In the genomic region with DNA sequence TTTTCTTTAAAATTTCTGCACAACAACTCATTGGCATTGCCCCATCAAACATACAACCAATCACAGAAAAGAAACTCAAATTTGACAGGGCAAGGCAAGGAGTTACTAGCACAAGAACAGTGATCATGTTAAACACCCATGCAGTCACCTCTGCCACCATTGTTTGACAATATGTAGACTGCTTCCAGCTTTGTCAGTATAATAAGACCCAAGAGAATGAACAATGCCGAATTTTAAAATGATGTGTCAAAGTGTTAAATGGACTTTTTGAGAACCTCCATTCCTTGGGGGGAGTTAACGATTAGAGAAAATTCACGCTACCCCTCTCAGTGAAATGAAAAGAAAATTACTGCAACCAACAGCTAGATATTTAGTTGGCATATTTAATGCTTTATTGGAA, we compare ENCODE assay signal across 31 cellular contexts.
"Had no signal": no experiment of that assay in that cellular context is flagged by ENCODE, and none has a peak within 500 bp of the region (broad histone marks: within the 10 kb centered on the region; RNA-seq: fewer than 3 reads in every experiment).

No MANE protein-coding gene starts in this region.

- H3K9me3 Mint-ChIP-seq: activated CD4-positive, alpha-beta T cell treated with anti-CD3 and anti-CD28 coated beads, Interleukin-2, amount 10 ng/mL, durations not matched to agents 7 days and 5 days; activated naive CD4-positive, alpha-beta T cell treated with anti-CD3 and anti-CD28 coated beads, Interleukin-2, amount 10 ng/mL, durations not matched to agents 7 days and 5 days; activated T-cell treated with anti-CD3 and anti-CD28 coated beads, Interleukin-2, amount 50 U/mL, for 72 hours had no signal

- H3K4me1 ChIP-seq: ascending aorta, breast epithelium, colonic mucosa, esophagus squamous epithelium, gastroesophageal sphincter had no signal

- H3K36me3 ChIP-seq: ascending aorta, breast epithelium, cardiac muscle cell, colonic mucosa had no signal

- H3K27me3 ChIP-seq: adrenal gland, ascending aorta, breast epithelium, cardiac muscle cell, colonic mucosa, esophagus squamous epithelium, gastroesophageal sphincter had no signal

- H3K27me3 Mint-ChIP-seq: activated CD4-positive, alpha-beta memory T cell treated with anti-CD3 and anti-CD28 coated beads, Interleukin-2, amount 10 ng/mL, durations not matched to agents 7 days and 5 days; activated CD4-positive, alpha-beta T cell treated with anti-CD3 and anti-CD28 coated beads, Interleukin-2, amount 10 ng/mL, durations not matched to agents 7 days and 5 days; activated naive CD4-positive, alpha-beta T cell treated with anti-CD3 and anti-CD28 coated beads, Interleukin-2, amount 10 ng/mL, durations not matched to agents 7 days and 5 days; activated T-cell treated with anti-CD3 and anti-CD28 coated beads, Interleukin-2, amount 50 U/mL, for 24 hours; brain had no signal

- ATAC-seq: activated naive CD4-positive, alpha-beta T cell treated with anti-CD3 and anti-CD28 coated beads, Interleukin-2, amount 50 U/mL, for 72 hours; activated T-cell treated with anti-CD3 and anti-CD28 coated beads, Interleukin-2, amount 50 U/mL, for 72 hours; gastroesophageal sphincter had no signal

- H3K4me3 Mint-ChIP-seq: activated CD4-positive, alpha-beta memory T cell treated with anti-CD3 and anti-CD28 coated beads, Interleukin-2, amount 10 ng/mL, durations not matched to agents 7 days and 5 days; activated CD4-positive, alpha-beta T cell treated with anti-CD3 and anti-CD28 coated beads, Interleukin-2, amount 10 ng/mL, durations not matched to agents 7 days and 5 days; activated naive CD4-positive, alpha-beta T cell treated with anti-CD3 and anti-CD28 coated beads, Interleukin-2, amount 10 ng/mL, durations not matched to agents 7 days and 5 days; activated T-cell treated with anti-CD3 and anti-CD28 coated beads, Interleukin-2, amount 50 U/mL, for 24 hours; activated T-cell treated with anti-CD3 and anti-CD28 coated beads, Interleukin-2, amount 50 U/mL, for 72 hours; brain had no signal

- H3K36me3 Mint-ChIP-seq: activated naive CD4-positive, alpha-beta T cell treated with anti-CD3 and anti-CD28 coated beads, Interleukin-2, amount 10 ng/mL, durations not matched to agents 7 days and 5 days had no signal

- H3K27ac ChIP-seq: ascending aorta, breast epithelium, colonic mucosa, epithelial cell of prostate, esophagus squamous epithelium, gastroesophageal sphincter had no signal

- H3K27ac Mint-ChIP-seq: activated CD4-positive, alpha-beta memory T cell treated with anti-CD3 and anti-CD28 coated beads, Interleukin-2, amount 10 ng/mL, durations not matched to agents 7 days and 5 days; activated CD4-positive, alpha-beta T cell treated with anti-CD3 and anti-CD28 coated beads, Interleukin-2, amount 10 ng/mL, durations not matched to agents 7 days and 5 days; activated naive CD4-positive, alpha-beta T cell treated with anti-CD3 and anti-CD28 coated beads, Interleukin-2, amount 10 ng/mL, durations not matched to agents 7 days and 5 days; activated naive CD4-positive, alpha-beta T cell treated with anti-CD3 and anti-CD28 coated beads, Interleukin-2, amount 50 U/mL, for 72 hours; activated T-cell treated with anti-CD3 and anti-CD28 coated beads, Interleukin-2, amount 50 U/mL, for 24 hours; activated T-cell treated with anti-CD3 and anti-CD28 coated beads, Interleukin-2, amount 50 U/mL, for 72 hours had no signal

- H3K4me3 ChIP-seq: adrenal gland, ascending aorta, breast epithelium, cardiac muscle cell, colonic mucosa, esophagus squamous epithelium, gastroesophageal sphincter had no signal

- FAIRE-seq: endometrium, endothelial cell of umbilical vein had no signal

- H3K4me1 Mint-ChIP-seq: activated CD4-positive, alpha-beta memory T cell treated with anti-CD3 and anti-CD28 coated beads, Interleukin-2, amount 10 ng/mL, durations not matched to agents 7 days and 5 days; activated CD4-positive, alpha-beta T cell treated with anti-CD3 and anti-CD28 coated beads, Interleukin-2, amount 10 ng/mL, durations not matched to agents 7 days and 5 days; activated naive CD4-positive, alpha-beta T cell treated with anti-CD3 and anti-CD28 coated beads, Interleukin-2, amount 10 ng/mL, durations not matched to agents 7 days and 5 days had no signal

- H3K9me3 ChIP-seq: adrenal gland, ascending aorta, breast epithelium, colonic mucosa had no signal

- DNase-seq: activated CD4-positive, alpha-beta memory T cell treated with anti-CD3 and anti-CD28 coated beads, Interleukin-2, amount 10 ng/mL, durations not matched to agents 7 days and 5 days; activated CD4-positive, alpha-beta T cell treated with anti-CD3 and anti-CD28 coated beads for 1 hour; activated CD4-positive, alpha-beta T cell treated with anti-CD3 and anti-CD28 coated beads for 4 hours; activated CD4-positive, alpha-beta T cell treated with anti-CD3 and anti-CD28 coated beads, Interleukin-2, amount 10 ng/mL, durations not matched to agents 7 days and 5 days; activated CD4-positive, alpha-beta T cell treated with anti-CD3 and anti-CD28 coated beads, Interleukin-2, amount 50 U/mL, for 4 hours; activated CD8-positive, alpha-beta memory T cell treated with anti-CD3 and anti-CD28 coated beads, Interleukin-2, amount 50 U/mL, for 48 hours; activated gamma-delta T cell; activated naive CD4-positive, alpha-beta T cell; activated naive CD4-positive, alpha-beta T cell treated with anti-CD3 and anti-CD28 coated beads, Interleukin-2, amount 10 ng/mL, durations not matched to agents 7 days and 5 days; activated T-cell treated with anti-CD3 and anti-CD28 coated beads for 4 hours; activated T-cell treated with anti-CD3 and anti-CD28 coated beads, Interleukin-2, amount 50 U/mL, for 24 hours; activated T-cell treated with anti-CD3 and anti-CD28 coated beads, Interleukin-2, amount 50 U/mL, for 72 hours; adrenal gland; amygdala; central memory CD4-positive, alpha-beta T cell; cerebellar nuclear complex; colonic mucosa; effector CD8-positive, alpha-beta T cell; esophagus squamous epithelium; foreskin melanocyte; head of caudate nucleus; T-helper 2 cell had no signal
